In the genomic region with DNA sequence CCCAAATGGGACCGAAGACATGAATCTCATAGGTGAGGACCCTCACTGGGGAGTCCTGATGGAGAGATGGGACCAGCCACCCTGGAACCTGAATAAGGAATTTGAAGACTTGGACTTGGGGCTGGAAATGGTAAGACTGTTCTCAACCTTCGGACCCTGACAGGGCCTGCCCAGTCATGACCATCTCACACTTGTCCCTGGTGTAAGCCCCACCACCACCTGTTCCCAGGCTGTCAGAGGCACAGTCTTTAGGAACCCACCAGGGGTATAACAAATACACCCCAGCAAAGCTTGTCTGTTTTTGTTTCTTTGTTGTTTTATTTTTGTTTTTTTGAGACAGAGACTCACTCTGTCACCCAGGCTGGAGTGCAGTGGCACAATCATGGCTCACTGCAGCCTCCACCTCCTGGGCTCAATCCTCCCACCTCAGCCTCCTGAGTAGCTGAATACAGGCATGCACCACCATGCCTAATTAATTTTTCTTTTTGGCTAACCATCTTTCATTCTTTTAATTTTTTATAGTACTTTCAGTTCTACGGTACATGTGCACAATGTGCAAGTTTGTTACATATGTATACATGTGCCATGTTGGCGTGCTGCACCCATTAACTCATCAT, we compare ENCODE assay signal across 24 cellular contexts.
"Had no signal": no experiment of that assay in that cellular context is flagged by ENCODE, and none has a peak within 500 bp of the region (broad histone marks: within the 10 kb centered on the region; RNA-seq: fewer than 3 reads in every experiment).

No MANE protein-coding gene starts in this region.

- H3K9me3 ChIP-seq: colonic mucosa, esophagus squamous epithelium, gastrocnemius medialis, heart right ventricle, left lung, lower lobe of right lung had no signal

- H3K27ac ChIP-seq: colonic mucosa, epithelial cell of prostate, esophagus squamous epithelium, gastrocnemius medialis, heart right ventricle, left lung, lower lobe of right lung had no signal

- DNase-seq: colonic mucosa; cortex of kidney; effector CD8-positive, alpha-beta T cell; effector memory CD8-positive, alpha-beta T cell; endodermal cell; erythroblast; esophagus squamous epithelium; foreskin melanocyte; gastrocnemius medialis; glutamatergic neuron; head of caudate nucleus; heart right ventricle; hippocampal formation; left cardiac atrium; left lung; left ventricle myocardium superior; lower lobe of right lung; mesendoderm; midbrain had no signal

- H3K4me3 ChIP-seq: colonic mucosa, esophagus squamous epithelium, gastrocnemius medialis, heart right ventricle, left lung, lower lobe of right lung had no signal

- H3K27me3 ChIP-seq: colonic mucosa, esophagus squamous epithelium, gastrocnemius medialis, heart right ventricle, left lung had no signal

- H3K36me3 ChIP-seq: colonic mucosa, esophagus squamous epithelium, gastrocnemius medialis, heart right ventricle, left lung, lower lobe of right lung had no signal

- ATAC-seq: effector memory CD8-positive, alpha-beta T cell; esophagus mucosa; gastrocnemius medialis; left cardiac atrium; left lung; lower lobe of right lung had no signal

- FAIRE-seq: endometrium, islet of Langerhans, keratinocyte had no signal

- H3K4me1 ChIP-seq: colonic mucosa, gastrocnemius medialis, heart right ventricle, left lung, lower lobe of right lung had no signal
